ENCODE assay signal across 11 cellular contexts in the genomic region with DNA sequence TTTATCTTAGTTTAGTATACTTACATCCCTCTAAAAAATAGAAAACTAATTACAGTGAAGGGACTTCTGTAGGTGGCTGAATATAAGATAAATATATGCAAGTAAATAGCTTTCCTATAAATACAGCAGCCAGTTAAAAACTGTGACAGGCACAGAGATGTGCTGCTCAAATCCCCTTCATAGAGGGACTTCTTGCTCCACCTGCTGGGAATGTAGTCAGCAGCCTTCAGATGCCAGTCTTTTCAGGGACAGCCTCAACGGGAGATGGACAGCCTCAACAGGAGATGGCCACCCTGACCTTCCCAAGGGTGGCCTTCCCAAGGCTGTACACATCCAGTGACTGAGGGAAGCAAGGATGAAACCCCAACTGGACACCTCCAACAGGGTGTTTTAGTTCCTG. TPM values are rescaled to one million over a fixed set of nuclear protein-coding genes. Genes with fewer than 3 reads are reported as not detected.
DNase-seq lines count a peak whose midpoint lies in the region; ATAC-seq and TF ChIP-seq lines count a peak whose summit lies in the region.
"Had no signal": no experiment of that assay in that cellular context is flagged by ENCODE, and none has a peak within 500 bp of the region (broad histone marks: within the 10 kb centered on the region; RNA-seq: fewer than 3 reads in every experiment).

No MANE protein-coding gene starts in this region.

- H3K4me1 ChIP-seq in sigmoid colon: peaks cover 0 to 8% (median 0%) of the 10 kb centered on the region in 4 donors

- DNase-seq in D341Med (ENCODE audit: low spot score): peak; percentile 12
- peak; percentile 2 for DNase-seq in choroid plexus epithelial cell (ENCODE audit: low read depth)
- peak; percentile 45 for DNase-seq in myocyte (ENCODE audit: low read depth)
- no peak for DNase-seq in middle frontal gyrus (ENCODE audit: extremely low spot score, low spot score)
- DNase-seq in sigmoid colon: no peak
- no peak for DNase-seq in dorsolateral prefrontal cortex
- DNase-seq: amniotic stem cell, NCI-H1436, T-helper 9 cell had no signal

- H3K4me3 ChIP-seq in choroid plexus epithelial cell (ENCODE audit: low read depth, low read length) (no peak overlapping the region), sigmoid colon (no peak overlapping the region), dorsolateral prefrontal cortex (no peak overlapping the region)

- 10 to 62% methylated on average over 1 of the region's 1 CpG for WGBS in sigmoid colon, 2 donors

- no peak overlapping the region for H3K27ac ChIP-seq in sigmoid colon
- H3K27ac ChIP-seq in dorsolateral prefrontal cortex: no peak overlapping the region

- no peaks in the 10 kb centered on the region for H3K9me3 ChIP-seq in sigmoid colon

- H3K36me3 ChIP-seq in sigmoid colon: no peaks in the 10 kb centered on the region

- TF ChIP-seq RAD21 in Ishikawa (IDR thresholded peaks at IDR 0.05; ENCODE audit: low read depth): peak; percentile 38; the same call in 1 of the 2 replicates

- no peak for ATAC-seq in HG03095 (IDR thresholded peaks at IDR 0.05; ENCODE audit: unreplicated experiment)

- intact Hi-C loops in sigmoid colon (cut with DNase I) (no loop called here), dorsolateral prefrontal cortex (cut with DNase I) (no loop called here)

- TF ChIP-seq CTCF in choroid plexus epithelial cell (conservative IDR thresholded peaks at IDR 0.05; ENCODE audit: low read depth, low read length) (peak; percentile 18), sigmoid colon (IDR thresholded peaks at IDR 0.05) (no peak), dorsolateral prefrontal cortex (IDR thresholded peaks at IDR 0.05 in 54 of 56, conservative IDR thresholded peaks at IDR 0.05 in 2 of 56; ENCODE audit: low read depth in 1 of 56, partially characterized antibody in 56 of 56) (peak in 6 of 56 donors; percentile 8 to 30 (median 18))

- TF ChIP-seq POLR2A in sigmoid colon (IDR thresholded peaks at IDR 0.05): no peak

- no peak for TF ChIP-seq EP300 in Ishikawa (IDR thresholded peaks at IDR 0.05; ENCODE audit: borderline replicate concordance)
- TF ChIP-seq EP300 in sigmoid colon (IDR thresholded peaks at IDR 0.05): no peak

- no peaks in the 10 kb centered on the region for H3K27me3 ChIP-seq in sigmoid colon
- peaks cover 0 to 11% (median 0%) of the 10 kb centered on the region in 45 donors for H3K27me3 ChIP-seq in dorsolateral prefrontal cortex

TF ChIP-seq in Ishikawa, 13 proteins besides CTCF, POLR2A, EP300 and RAD21:
- TF ChIP-seq, protein P1, sequence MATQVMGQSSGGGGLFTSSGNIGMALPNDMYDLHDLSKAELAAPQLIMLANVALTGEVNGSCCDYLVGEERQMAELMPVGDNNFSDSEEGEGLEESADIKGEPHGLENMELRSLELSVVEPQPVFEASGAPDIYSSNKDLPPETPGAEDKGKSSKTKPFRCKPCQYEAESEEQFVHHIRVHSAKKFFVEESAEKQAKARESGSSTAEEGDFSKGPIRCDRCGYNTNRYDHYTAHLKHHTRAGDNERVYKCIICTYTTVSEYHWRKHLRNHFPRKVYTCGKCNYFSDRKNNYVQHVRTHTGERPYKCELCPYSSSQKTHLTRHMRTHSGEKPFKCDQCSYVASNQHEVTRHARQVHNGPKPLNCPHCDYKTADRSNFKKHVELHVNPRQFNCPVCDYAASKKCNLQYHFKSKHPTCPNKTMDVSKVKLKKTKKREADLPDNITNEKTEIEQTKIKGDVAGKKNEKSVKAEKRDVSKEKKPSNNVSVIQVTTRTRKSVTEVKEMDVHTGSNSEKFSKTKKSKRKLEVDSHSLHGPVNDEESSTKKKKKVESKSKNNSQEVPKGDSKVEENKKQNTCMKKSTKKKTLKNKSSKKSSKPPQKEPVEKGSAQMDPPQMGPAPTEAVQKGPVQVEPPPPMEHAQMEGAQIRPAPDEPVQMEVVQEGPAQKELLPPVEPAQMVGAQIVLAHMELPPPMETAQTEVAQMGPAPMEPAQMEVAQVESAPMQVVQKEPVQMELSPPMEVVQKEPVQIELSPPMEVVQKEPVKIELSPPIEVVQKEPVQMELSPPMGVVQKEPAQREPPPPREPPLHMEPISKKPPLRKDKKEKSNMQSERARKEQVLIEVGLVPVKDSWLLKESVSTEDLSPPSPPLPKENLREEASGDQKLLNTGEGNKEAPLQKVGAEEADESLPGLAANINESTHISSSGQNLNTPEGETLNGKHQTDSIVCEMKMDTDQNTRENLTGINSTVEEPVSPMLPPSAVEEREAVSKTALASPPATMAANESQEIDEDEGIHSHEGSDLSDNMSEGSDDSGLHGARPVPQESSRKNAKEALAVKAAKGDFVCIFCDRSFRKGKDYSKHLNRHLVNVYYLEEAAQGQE (IDR thresholded peaks at IDR 0.05; ENCODE audit: low read depth): no peak
- TF ChIP-seq EGR1 (IDR thresholded peaks at IDR 0.05) (no peak), ZBTB7A (IDR thresholded peaks at IDR 0.05; ENCODE audit: low read depth) (no peak), TCF12 (IDR thresholded peaks at IDR 0.05; ENCODE audit: low read depth) (no peak), TAF1 (IDR thresholded peaks at IDR 0.05; ENCODE audit: low read depth) (no peak), FOXM1 (IDR thresholded peaks at IDR 0.05; ENCODE audit: borderline replicate concordance, low read depth) (no peak), CREB1 (IDR thresholded peaks at IDR 0.05; ENCODE audit: low read depth) (no peak), USF1 (IDR thresholded peaks at IDR 0.05) (no peak), TEAD4 (IDR thresholded peaks at IDR 0.05) (no peak), CEBPB (IDR thresholded peaks at IDR 0.05) (no peak), NFIC (IDR thresholded peaks at IDR 0.05) (no peak), MAX (IDR thresholded peaks at IDR 0.05) (no peak), YY1 (IDR thresholded peaks at IDR 0.05; ENCODE audit: low read depth) (no peak)

RNA-seq across cellular contexts. Expression of gene PRR23E, which starts 15.7 kb away (rescaled TPM):
- not detected in 2 replicates for total RNA-seq in myocyte
- polyA plus RNA-seq in myocyte (2012): not detected
- total RNA-seq in sigmoid colon: not detected
- not detected for polyA plus RNA-seq in sigmoid colon
- total RNA-seq in dorsolateral prefrontal cortex: not detected

Comparison
In these comparisons a context has a peak if more than half of its experiments do, and no peak if none do; other contexts are left out.
1. DNase-seq: peak in D341Med (single experiment), choroid plexus epithelial cell (single experiment) and myocyte (single experiment); none in middle frontal gyrus (single experiment), sigmoid colon (single experiment) and dorsolateral prefrontal cortex (0 of 10).